8 cellular contexts compared by ENCODE assay signal in the genomic region with DNA sequence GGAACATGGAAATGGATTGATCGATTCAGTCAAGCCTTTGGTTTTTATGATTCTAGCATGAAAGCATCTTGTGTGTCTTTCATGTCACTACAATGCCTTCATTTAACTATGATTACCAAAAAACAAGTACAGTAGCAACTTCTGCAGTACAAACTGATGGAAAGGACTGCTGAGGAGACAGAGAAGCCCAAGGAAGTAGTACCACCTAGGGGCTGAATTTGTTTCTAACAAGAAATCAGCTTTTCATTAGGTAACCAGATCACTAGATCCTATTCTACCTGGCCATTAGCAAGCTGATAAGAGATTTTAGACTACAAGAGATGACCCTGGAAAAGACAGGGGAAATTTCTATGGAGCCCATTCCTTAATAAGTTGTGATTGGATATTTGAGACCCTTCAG. TPM values are rescaled to one million over a fixed set of nuclear protein-coding genes. Genes with fewer than 3 reads are reported as not detected.
DNase-seq lines count a peak whose midpoint lies in the region; ATAC-seq and TF ChIP-seq lines count a peak whose summit lies in the region.

No MANE protein-coding gene starts in this region.

- H3K4me3 ChIP-seq in epithelial cell of proximal tubule (ENCODE audit: low read depth, low read length): no peak overlapping the region

- DNase-seq in NCI-H82 (lab: John Stamatoyannopoulos, UW): peak; percentile 3
- no peak for DNase-seq in NCI-H82 treated with DMSO at 0.1 percent for 48 hours (lab: John Stamatoyannopoulos, UW; ENCODE audit: unreplicated experiment)
- peak; percentile 19 for DNase-seq in NCI-H460 (ENCODE audit: extremely low read depth, low read depth)
- DNase-seq in epithelial cell of proximal tubule (ENCODE audit: low read depth): no peak
- peak; percentile 21 for DNase-seq in stromal cell of bone marrow (ENCODE audit: low read depth)
- no peak for DNase-seq in immature natural killer cell
- DNase-seq in T-helper 2 cell treated with Interferon-gamma antibody and Interleukin-4, amounts not matched to agents 5 μg/mL and 100 μg/mL, for 36 hours (ENCODE audit: low spot score): no peak

- ATAC-seq in GM19452 (IDR thresholded peaks at IDR 0.05; ENCODE audit: unreplicated experiment): no peak

- H3K4me1 Mint-ChIP-seq in immature natural killer cell: peaks cover 14 to 25% of the 10 kb centered on the region in 2 donors
- H3K4me1 Mint-ChIP-seq in T-helper 2 cell treated with Interferon-gamma antibody and Interleukin-4, amounts not matched to agents 5 μg/mL and 100 μg/mL, for 36 hours (ENCODE audit: low read depth): peaks cover 9% of the 10 kb centered on the region

- no peaks in the 10 kb centered on the region for H3K36me3 Mint-ChIP-seq in immature natural killer cell
- no peaks in the 10 kb centered on the region for H3K36me3 Mint-ChIP-seq in T-helper 2 cell treated with Interferon-gamma antibody and Interleukin-4, amounts not matched to agents 5 μg/mL and 100 μg/mL, for 36 hours (ENCODE audit: low read depth)

- no peak overlapping the region for H3K4me3 Mint-ChIP-seq in immature natural killer cell
- H3K4me3 Mint-ChIP-seq in T-helper 2 cell treated with Interferon-gamma antibody and Interleukin-4, amounts not matched to agents 5 μg/mL and 100 μg/mL, for 36 hours: no peak overlapping the region

- H3K27ac Mint-ChIP-seq in immature natural killer cell: no peak overlapping the region
- H3K27ac Mint-ChIP-seq in T-helper 2 cell treated with Interferon-gamma antibody and Interleukin-4, amounts not matched to agents 5 μg/mL and 100 μg/mL, for 36 hours: no peak overlapping the region

- H3K27me3 Mint-ChIP-seq in immature natural killer cell (ENCODE audit: low read depth in 3 of 3): peaks cover 0 to 2% (median 1%) of the 10 kb centered on the region in 3 donors
- H3K27me3 Mint-ChIP-seq in T-helper 2 cell treated with Interferon-gamma antibody and Interleukin-4, amounts not matched to agents 5 μg/mL and 100 μg/mL, for 36 hours (ENCODE audit: low read depth): peaks cover 20% of the 10 kb centered on the region

- peak; percentile 55 for TF ChIP-seq CTCF in epithelial cell of proximal tubule (conservative IDR thresholded peaks at IDR 0.05; ENCODE audit: low read depth, low read length)

- H3K9me3 Mint-ChIP-seq in immature natural killer cell: no peaks in the 10 kb centered on the region
- H3K9me3 Mint-ChIP-seq in T-helper 2 cell treated with Interferon-gamma antibody and Interleukin-4, amounts not matched to agents 5 μg/mL and 100 μg/mL, for 36 hours: no peaks in the 10 kb centered on the region

RNA-seq across cellular contexts. Expression of gene IFIT1, which starts 3.2 kb away (rescaled TPM):
- total RNA-seq in NCI-H460 (2014; rRNA removed; shearing (Covaris generic)): 1.4 and 1.7 TPM in 2 replicates
- polyA plus RNA-seq in NCI-H460 (2014; cell fraction: nucleus; rRNA removed): 0.75 and 0.90 TPM in 2 replicates
- 2.0 and 3.4 TPM in 2 replicates for total RNA-seq in epithelial cell of proximal tubule
- 1 to 10 TPM in 2 of 3 donors, under 1 TPM in 1; 0.43 to 6.0 (median 1.8) TPM for polyA plus RNA-seq in immature natural killer cell

RNA-seq across cellular contexts. Expression of gene IFIT1B, which starts 11.4 kb away (rescaled TPM):
- not detected in 2 replicates for total RNA-seq in NCI-H460 (2014; rRNA removed; shearing (Covaris generic))
- not detected in 2 replicates for polyA plus RNA-seq in NCI-H460 (2014; cell fraction: nucleus; rRNA removed)
- 0.36 TPM in 1 of 2 replicates, not detected in the other for total RNA-seq in epithelial cell of proximal tubule
- under 1 TPM in 1 of 3 donors, not detected in 2; 0.11 TPM for polyA plus RNA-seq in immature natural killer cell

RNA-seq across cellular contexts. Expression of gene IFIT5, which starts 25.1 kb away (rescaled TPM):
- 19.5 and 20.1 TPM in 2 replicates for total RNA-seq in NCI-H460 (2014; rRNA removed; shearing (Covaris generic))
- polyA plus RNA-seq in NCI-H460 (2014; cell fraction: nucleus; rRNA removed): 7.2 and 11.4 TPM in 2 replicates
- total RNA-seq in epithelial cell of proximal tubule: 9.6 and 11.6 TPM in 2 replicates
- polyA plus RNA-seq in immature natural killer cell: 10 to 100 TPM in 2 of 3 donors, 1 to 10 TPM in 1; 9.2 to 10.4 (median 10.2) TPM

Comparison
In these comparisons a context has a peak if more than half of its experiments do, and no peak if none do; other contexts are left out.
1. DNase-seq: peak in NCI-H82 (single experiment), NCI-H460 (single experiment) and stromal cell of bone marrow (single experiment); none in NCI-H82 treated with DMSO at 0.1 percent for 48 hours (single experiment), epithelial cell of proximal tubule (single experiment), immature natural killer cell (0 of 3) and T-helper 2 cell treated with Interferon-gamma antibody and Interleukin-4, amounts not matched to agents 5 μg/mL and 100 μg/mL, for 36 hours (single experiment).